Comparison of ENCODE assay signal across 8 cellular contexts in genomic region chr3:192917508-192918274, GRCh38. TPM values are rescaled to one million over a fixed set of nuclear protein-coding genes. Genes with fewer than 3 reads are reported as not detected.
A peak's percentile ranks its signal among the peaks of the same experiment; 100 is the strongest.
DNase-seq lines count a peak whose midpoint lies in the region; ATAC-seq and TF ChIP-seq lines count a peak whose summit lies in the region.

TSS of gene MB21D2 (minus strand) at chr3:192917856. CDS start at chr3:192917840, 16 bp downstream.

- in situ Hi-C loops in GM13976 (cut with MboI; ENCODE audit: low sequenced_read_pairs, unreplicated experiment): no loop called here

- WGBS in aorta, 2 donors: 0% methylated on average over 49 to 60 of the region's 60 CpGs

- H3K27me3 ChIP-seq in ascending aorta (no peaks in the 10 kb centered on the region), aorta (ENCODE audit: control insufficient read depth in 1 of 2, insufficient read depth in 2 of 2, low read length in 1 of 2) (no peaks in the 10 kb centered on the region)

- no peak for TF ChIP-seq CTCF in GM13976 (IDR thresholded peaks at IDR 0.05; ENCODE audit: borderline replicate concordance, control extremely low read depth, extremely low read depth, insufficient read depth, missing control alignments)
- TF ChIP-seq CTCF in NB4 (IDR thresholded peaks at IDR 0.05; ENCODE audit: low read depth, low read length): no peak
- no peak for TF ChIP-seq CTCF in ascending aorta (IDR thresholded peaks at IDR 0.05)

- peak within 1 kb of the TSS; percentile 87 to 93 for H3K27ac ChIP-seq in ascending aorta
- peak within 1 kb of the TSS in 1 of 2 donors; percentile 93 for H3K27ac ChIP-seq in aorta (ENCODE audit: low read depth in 1 of 2, low read length in 2 of 2)

- H3K9me3 ChIP-seq in ascending aorta: no peaks in the 10 kb centered on the region
- no peaks in the 10 kb centered on the region for H3K9me3 ChIP-seq in aorta (ENCODE audit: control insufficient read depth, low read length)

- H3K4me1 ChIP-seq in ascending aorta: peaks cover 0 to 12% of the 10 kb centered on the region in 2 donors
- peaks cover 4 to 9% of the 10 kb centered on the region in 2 donors for H3K4me1 ChIP-seq in aorta (ENCODE audit: control insufficient read depth in 1 of 2, insufficient read depth in 2 of 2, low read length in 2 of 2)

- ATAC-seq in HG02571 (IDR thresholded peaks at IDR 0.05; ENCODE audit: unreplicated experiment) (peak; percentile 43), left cardiac atrium (peak; percentile 89 to 95), aorta (ENCODE audit: low FRiP score) (peak; percentile 91)

- H3K36me3 ChIP-seq in ascending aorta: no peaks in the 10 kb centered on the region
- H3K36me3 ChIP-seq in aorta (ENCODE audit: control insufficient read depth in 1 of 2, insufficient read depth in 2 of 2, low read length in 1 of 2): no peaks in the 10 kb centered on the region

- DNase-seq in GM13976 (ENCODE audit: low spot score) (peak; percentile 89), NB4 (ENCODE audit: low read depth) (peak; percentile 43), T follicular helper cell (ENCODE audit: low read depth) (peak; percentile 10), ascending aorta (ENCODE audit: low spot score in 2 of 2) (peak in 1 of 2 donors; percentile 86), left cardiac atrium (peak; percentile 88), posterior cingulate gyrus (peak; percentile 51 to 95 (median 69)), aorta (peak; percentile 88 to 92)

- intact Hi-C loops in ascending aorta (cut with DNase I) (loop anchor here (1.0 to 10.0 kb wide), 4 partner anchors 29 to 677 kb away; partner anchors contain the start of gene OPA1), left cardiac atrium (cut with DNase I) (loop anchor here in 1 of 2 donors (5.0 kb wide), 1 partner anchor 80 kb away; no protein-coding TSS in a partner anchor), posterior cingulate gyrus (cut with DNase I) (loop anchor here (2.0 to 10.0 kb wide), 3 partner anchors 101 to 675 kb away; partner anchors contain the start of genes FGF12 and OPA1), aorta (cut with DNase I) (loop anchor here (2.0 to 5.0 kb wide), 3 partner anchors 80 to 100 kb away; no protein-coding TSS in a partner anchor)

- TF ChIP-seq POLR2A in NB4 (IDR thresholded peaks at IDR 0.05; ENCODE audit: extremely low read depth, insufficient read length): no peak

- H3K4me3 ChIP-seq in NB4 (ENCODE audit: low read depth, low read length) (peak within 1 kb of the TSS; percentile 34), ascending aorta (peak within 1 kb of the TSS; percentile 84 to 89), aorta (ENCODE audit: low read length in 2 of 2) (peak within 1 kb of the TSS; percentile 55 to 91)

RNA-seq across cellular contexts. Expression of gene MB21D2, which starts in this region (rescaled TPM):
- total RNA-seq in ascending aorta (0.11 TPM), left cardiac atrium (1 to 10 TPM; 2.2 to 4.1 TPM), aorta (1 to 10 TPM; 3.9 to 4.5 TPM)
- polyA plus RNA-seq in aorta: 1 to 10 TPM; 3.3 to 5.3 TPM

Comparison
In these comparisons a context has a peak if more than half of its experiments do, and no peak if none do; other contexts are left out.
1. H3K4me3 ChIP-seq: peak in every context shown above with its lines; median percentile 86 in ascending aorta; 73 in aorta; 34 in NB4.